Comparison of ENCODE assay signal across 24 cellular contexts in genomic region chr16:80631581-80631980, GRCh38.
"Had no signal": no experiment of that assay in that cellular context is flagged by ENCODE, and none has a peak within 500 bp of the region (broad histone marks: within the 10 kb centered on the region; RNA-seq: fewer than 3 reads in every experiment).

No MANE protein-coding gene starts in this region.

- H3K36me3 ChIP-seq: gastrocnemius medialis, neural progenitor cell, ovary, right atrium auricular region, uterus had no signal

- H3K27me3 ChIP-seq: dorsolateral prefrontal cortex, gastrocnemius medialis, neural progenitor cell, ovary, right atrium auricular region, spleen, tibial artery, upper lobe of left lung, uterus had no signal

- ATAC-seq: gastrocnemius medialis; left colon; left ventricle myocardium superior; natural killer cell treated with Interleukin-12 subunit alpha and Interleukin-12 subunit beta and Interleukin-15 and Interleukin-18, amount 100 ng/mL, for 72 hours; stimulated activated memory B cell treated with anti-CD40 and anti-IgM and Interleukin-4, amounts not matched to agents 10 μg/mL and 1 μg/mL and 100 μg/mL, for 72 hours had no signal

- H3K9me3 ChIP-seq: gastrocnemius medialis, ovary, uterus had no signal

- DNase-seq: cortex of kidney; dorsolateral prefrontal cortex; effector CD8-positive, alpha-beta T cell; gastrocnemius medialis; immature natural killer cell; kidney; left colon; left ventricle myocardium superior; mesenchymal stem cell; midbrain; nucleus accumbens; ovary; spleen; stimulated activated CD4-positive, alpha-beta T cell treated with anti-CD3 and anti-CD28 coated beads, Interleukin-15, amount 100 ng/mL, for 24 hours; stimulated activated CD4-positive, alpha-beta T cell treated with anti-CD3 and anti-CD28 coated beads, Interleukin-1b, Interleukin-23, amount 100 ng/mL, for 48 hours; stimulated activated CD4-positive, alpha-beta T cell treated with anti-CD3 and anti-CD28 coated beads, Interleukin-4, amount 100 ng/mL, for 24 hours; tibial artery; upper lobe of left lung; uterus had no signal

- H3K4me3 ChIP-seq: dorsolateral prefrontal cortex, gastrocnemius medialis, lung, neural progenitor cell, ovary, right atrium auricular region, spleen, tibial artery, upper lobe of left lung, uterus had no signal

- H3K27ac ChIP-seq: dorsolateral prefrontal cortex, gastrocnemius medialis, neural progenitor cell, ovary, right atrium auricular region, spleen, tibial artery, upper lobe of left lung, uterus had no signal

- H3K4me1 ChIP-seq: gastrocnemius medialis, neural progenitor cell, right atrium auricular region, spleen, tibial artery, upper lobe of left lung, uterus had no signal
